8 cellular contexts compared by ENCODE assay signal in genomic region chr1:41739061-41739955, GRCh38.
DNase-seq lines count a peak whose midpoint lies in the region; ATAC-seq, FAIRE-seq and TF ChIP-seq lines count a peak whose summit lies in the region.

No MANE protein-coding gene starts in this region.

- DNase-seq in GM12891 (ENCODE audit: insufficient read length, low spot score) (peak; percentile 54), T-helper 17 cell (peak; percentile 56 to 72 (median 58)), amniotic stem cell (lab: John Stamatoyannopoulos, UW) (peak; percentile 80), kidney glomerular epithelial cell (lab: John Stamatoyannopoulos, UW) (peak; percentile 57), NCI-H1105 (lab: John Stamatoyannopoulos, UW) (no peak), NCI-H446 (lab: John Stamatoyannopoulos, UW) (no peak)
- DNase-seq in stimulated activated CD4-positive, alpha-beta T cell treated with anti-CD3 and anti-CD28 coated beads, Interleukin-4, amount 100 ng/mL, for 48 hours (ENCODE audit: low read depth in 2 of 2), result peak; percentile 81 to 87

- FAIRE-seq in GM12891 (lab: Jason Lieb, UNC), result peak; percentile 91

- H3K27ac Mint-ChIP-seq in T-helper 17 cell, result peak overlapping the region; percentile 90

- H3K4me3 Mint-ChIP-seq in T-helper 17 cell, result peak overlapping the region; percentile 85

- H3K4me1 Mint-ChIP-seq in T-helper 17 cell, result peaks cover 36% of the 10 kb centered on the region

- H3K9me3 ChIP-seq in T-helper 17 cell (ENCODE audit: control insufficient read depth, low read length, poor library complexity, severe bottlenecking), result no peaks in the 10 kb centered on the region

- no peaks in the 10 kb centered on the region for H3K36me3 Mint-ChIP-seq in T-helper 17 cell (ENCODE audit: low read depth)

- ATAC-seq in HG03064 (IDR thresholded peaks at IDR 0.05; ENCODE audit: low read depth, unreplicated experiment) (peak; percentile 49), T-helper 17 cell (peak; percentile 97)

- no peak for TF ChIP-seq POLR2A in GM12891 (IDR thresholded peaks at IDR 0.05; ENCODE audit: low read depth, low read length)

- H3K27me3 Mint-ChIP-seq in T-helper 17 cell, result no peaks in the 10 kb centered on the region

TF ChIP-seq in GM12891, 5 proteins besides CTCF, POLR2A, EP300 and RAD21:
- TF ChIP-seq PAX5 (IDR thresholded peaks at IDR 0.05; ENCODE audit: insufficient read depth, low read length, severe bottlenecking), result peak; percentile 18
- TF ChIP-seq SPI1 (IDR thresholded peaks at IDR 0.05; ENCODE audit: low read depth, low read length), result 0 out of 2 replicates have a peak, but pooled peaks have one; percentile 13
- TF ChIP-seq POU2F2 (IDR thresholded peaks at IDR 0.05; ENCODE audit: low read depth, low read length), result no peak
- TF ChIP-seq TAF1 (IDR thresholded peaks at IDR 0.05; ENCODE audit: low read depth, low read length), result peak; percentile 46; the same call in 1 of the 2 replicates
- TF ChIP-seq POLR2AphosphoS5 (IDR thresholded peaks at IDR 0.05; ENCODE audit: low read depth, low read length), result no peak; the same call in 1 of the 2 replicates

Comparison
In these comparisons a context has a peak if more than half of its experiments do, and no peak if none do; other contexts are left out.
1. DNase-seq: peak in GM12891 (single experiment), T-helper 17 cell (3 of 3), amniotic stem cell (single experiment), kidney glomerular epithelial cell (single experiment) and stimulated activated CD4-positive, alpha-beta T cell treated with anti-CD3 and anti-CD28 coated beads, Interleukin-4, amount 100 ng/mL, for 48 hours (2 of 2); none in NCI-H1105 (single experiment) and NCI-H446 (0 of 2).